19 cellular contexts compared by ENCODE assay signal in the genomic region with DNA sequence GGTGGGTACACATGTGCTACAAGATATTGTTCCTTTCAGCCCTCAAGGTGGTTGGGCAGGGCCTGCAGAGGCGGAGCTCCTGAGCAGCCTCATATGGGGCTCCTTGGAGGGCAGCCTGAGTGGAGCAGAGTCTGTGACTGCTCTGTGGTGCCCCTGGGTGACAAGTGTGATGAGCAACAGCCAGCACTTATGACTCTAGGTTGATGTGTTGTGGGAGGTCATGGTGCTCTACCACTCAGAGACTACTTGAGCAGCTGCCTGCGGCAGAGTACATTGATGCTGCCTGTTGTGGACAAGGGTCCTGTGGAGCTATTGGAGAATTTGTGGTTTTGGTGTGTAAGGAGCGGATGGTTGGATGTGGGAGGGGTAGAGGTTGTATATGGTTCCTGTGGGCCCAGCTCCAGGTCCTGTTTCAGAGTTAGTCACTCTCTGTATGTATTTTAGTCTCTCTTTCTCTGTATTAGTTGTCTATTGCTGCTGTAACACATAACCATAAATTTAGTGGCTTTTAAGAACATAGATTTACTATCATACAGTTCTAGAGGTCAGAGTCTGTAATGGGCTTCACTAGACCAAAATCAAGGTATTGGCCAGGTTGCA.
DNase-seq lines count a peak whose midpoint lies in the region; ATAC-seq, FAIRE-seq and TF ChIP-seq lines count a peak whose summit lies in the region.
"Had no signal": no experiment of that assay in that cellular context is flagged by ENCODE, and none has a peak within 500 bp of the region (broad histone marks: within the 10 kb centered on the region; RNA-seq: fewer than 3 reads in every experiment).

No MANE protein-coding gene starts in this region.

- no peaks in the 10 kb centered on the region for H3K79me1 ChIP-seq in trophoblast cell (ENCODE audit: low read length)

- H2AK5ac ChIP-seq in trophoblast cell (ENCODE audit: low read length): no peak overlapping the region

- peak overlapping the region; percentile 56 for H3K9ac ChIP-seq in trophoblast cell (ENCODE audit: low read length)
- H3K9ac ChIP-seq in HepG2 (ENCODE audit: insufficient read depth, low read depth, low read length): no peak overlapping the region
- H3K9ac ChIP-seq: BLaER1 treated with 17β-estradiol and CSF1 and Interleukin-3, amounts not matched to agents 10 nM and 100 nM had no signal

- H3K27ac ChIP-seq in trophoblast cell (ENCODE audit: low read depth, low read length) (no peak overlapping the region), HepG2 (ENCODE audit: extremely low read length, insufficient read depth, low read length) (no peak overlapping the region)
- H3K27ac ChIP-seq: A549; BLaER1 treated with 17β-estradiol and CSF1 and Interleukin-3, amounts not matched to agents 10 nM and 100 nM had no signal

- no peak overlapping the region for H3K4me2 ChIP-seq in trophoblast cell (ENCODE audit: low read length)
- H3K4me2 ChIP-seq in HepG2 (ENCODE audit: low read depth, low read length): no peak overlapping the region
- H3K4me2 ChIP-seq: A549; BLaER1 treated with 17β-estradiol and CSF1 and Interleukin-3, amounts not matched to agents 10 nM and 100 nM had no signal

- H3K27me3 ChIP-seq in trophoblast cell (ENCODE audit: insufficient read depth, low read length): no peaks in the 10 kb centered on the region
- H3K27me3 ChIP-seq in HepG2 (ENCODE audit: control insufficient read depth in 1 of 2, insufficient read depth in 2 of 2, low read length in 2 of 2): no peaks in the 10 kb centered on the region
- H3K27me3 ChIP-seq: BLaER1 treated with 17β-estradiol and CSF1 and Interleukin-3, amounts not matched to agents 10 nM and 100 nM had no signal

- CTCF ChIA-PET in HepG2 (lab: Yijun Ruan, JAX; ENCODE audit: low intra/inter-chr PET ratio, low total read pairs): no interaction called here

- H4K91ac ChIP-seq in trophoblast cell (ENCODE audit: low read depth, low read length): no peak overlapping the region

- TF ChIP-seq CTCF in GM10266 (IDR thresholded peaks at IDR 0.05; ENCODE audit: control insufficient read depth, insufficient read depth, low read depth, missing control alignments): no peak
- no peak for TF ChIP-seq CTCF in HepG2 (CRISPR knock-in tag; IDR thresholded peaks at IDR 0.05)

- H3K4me3 Mint-ChIP-seq in activated CD4-positive, alpha-beta T cell treated with anti-CD3 and anti-CD28 coated beads, Interleukin-2, amount 10 ng/mL, durations not matched to agents 24 days and 14 days: no peak overlapping the region

- H4K8ac ChIP-seq in trophoblast cell (ENCODE audit: low read depth, low read length): no peak overlapping the region

- H2BK5ac ChIP-seq in trophoblast cell (ENCODE audit: low read depth, low read length, poor library complexity): no peak overlapping the region

- H3K4me1 Mint-ChIP-seq in activated CD4-positive, alpha-beta T cell treated with anti-CD3 and anti-CD28 coated beads, Interleukin-2, amount 10 ng/mL, durations not matched to agents 24 days and 14 days: no peaks in the 10 kb centered on the region

- H2AFZ ChIP-seq in trophoblast cell (ENCODE audit: insufficient read depth, low read length, poor library complexity) (no peak overlapping the region), HepG2 (ENCODE audit: low read length) (no peak overlapping the region)

- H2BK12ac ChIP-seq in trophoblast cell (ENCODE audit: low read length): no peak overlapping the region

- FAIRE-seq in HepG2 (lab: Jason Lieb, UNC): no peak
- FAIRE-seq: A549, GM19239 had no signal

- H3K9me3 ChIP-seq in trophoblast cell (ENCODE audit: insufficient read depth, low read depth, low read length) (peaks cover 1% of the 10 kb centered on the region), HepG2 (ENCODE audit: low read length) (no peaks in the 10 kb centered on the region)
- H3K9me3 ChIP-seq: A549 had no signal

- no peaks in the 10 kb centered on the region for H3K36me3 Mint-ChIP-seq in activated CD4-positive, alpha-beta T cell treated with anti-CD3 and anti-CD28 coated beads, Interleukin-2, amount 10 ng/mL, durations not matched to agents 24 days and 14 days (ENCODE audit: low read depth)

- H3K9me3 Mint-ChIP-seq in activated CD4-positive, alpha-beta T cell treated with anti-CD3 and anti-CD28 coated beads, Interleukin-2, amount 10 ng/mL, durations not matched to agents 24 days and 14 days: peaks cover 6% of the 10 kb centered on the region

- H3K27me3 Mint-ChIP-seq in activated CD4-positive, alpha-beta T cell treated with anti-CD3 and anti-CD28 coated beads, Interleukin-2, amount 10 ng/mL, durations not matched to agents 24 days and 14 days: peaks cover 5% of the 10 kb centered on the region

- H3K4me3 ChIP-seq in trophoblast cell (ENCODE audit: low read depth, low read length) (no peak overlapping the region), HepG2 (replicated peaks in 1 of 3; ENCODE audit: insufficient read depth in 1 of 3, low read depth in 2 of 3, low read length in 3 of 3) (no peak overlapping the region)
- H3K4me3 ChIP-seq: A549; BLaER1 treated with 17β-estradiol and CSF1 and Interleukin-3, amounts not matched to agents 10 nM and 100 nM had no signal

- no peaks in the 10 kb centered on the region for H4K20me1 ChIP-seq in HepG2 (ENCODE audit: insufficient read depth, low read length)
- H4K20me1 ChIP-seq: BLaER1 treated with 17β-estradiol and CSF1 and Interleukin-3, amounts not matched to agents 10 nM and 100 nM had no signal

- WGBS in trophoblast cell (ENCODE audit: extremely low coverage, insufficient coverage, insufficient read length): 100% methylated on average over 1 of the region's 3 CpGs
- 31% methylated on average over 2 of the region's 3 CpGs for WGBS in HepG2 (ENCODE audit: low lambda C conversion rate)

- no peak overlapping the region for H3K18ac ChIP-seq in trophoblast cell (ENCODE audit: low read length)

- H3K27ac Mint-ChIP-seq in activated CD4-positive, alpha-beta T cell treated with anti-CD3 and anti-CD28 coated beads, Interleukin-2, amount 10 ng/mL, durations not matched to agents 24 days and 14 days: no peak overlapping the region

- intact Hi-C loops in activated CD4-positive, alpha-beta T cell treated with anti-CD3 and anti-CD28 coated beads, Interleukin-2, amount 10 ng/mL, durations not matched to agents 24 days and 14 days (cut with micrococcal nuclease): no loop called here
- intact Hi-C loops in HepG2 (cut with micrococcal nuclease; ENCODE audit: unreplicated experiment): no loop called here

- no peaks in the 10 kb centered on the region for H3K79me2 ChIP-seq in trophoblast cell (ENCODE audit: control insufficient read depth, insufficient read depth, low read length, poor library complexity)
- H3K79me2 ChIP-seq in HepG2 (ENCODE audit: insufficient read depth, low read length): no peaks in the 10 kb centered on the region

- H3K4me1 ChIP-seq in trophoblast cell (ENCODE audit: control insufficient read depth in 1 of 2, insufficient read depth in 2 of 2, low read length in 2 of 2): no peaks in the 10 kb centered on the region
- H3K4me1 ChIP-seq in HepG2 (ENCODE audit: insufficient read depth, low read length): no peaks in the 10 kb centered on the region
- H3K4me1 ChIP-seq: A549 had no signal

- no TSS peak for BruUV-seq in HepG2 (replicated peaks; lab: Mats Ljungman, UMichigan)

- in situ Hi-C loops in HepG2 (cut with HindIII; ENCODE audit: extremely low pct_ligation_motif_present, low pct_unique_long_range_greater_than_20kb): no loop called here

- POLR2A ChIA-PET in HepG2 (lab: Yijun Ruan, JAX): no interaction called here

- H3K14ac ChIP-seq in trophoblast cell (ENCODE audit: low read length): no peak overlapping the region

- H3K4ac ChIP-seq in trophoblast cell (ENCODE audit: low read depth, low read length): no peak overlapping the region

- H3K23ac ChIP-seq in trophoblast cell (ENCODE audit: low read length): no peak overlapping the region

- no peak overlapping the region for H2BK120ac ChIP-seq in trophoblast cell (ENCODE audit: insufficient read depth, low read length, poor library complexity)

- H4K12ac ChIP-seq in trophoblast cell (ENCODE audit: low read depth, low read length): no peak overlapping the region

- no peak for TF ChIP-seq RAD21 in HepG2 (CRISPR knock-in tag; IDR thresholded peaks at IDR 0.05)

- H3K36me3 ChIP-seq in trophoblast cell (ENCODE audit: control insufficient read depth in 1 of 2, insufficient read depth in 2 of 2, low read length in 2 of 2) (no peaks in the 10 kb centered on the region), HepG2 (replicated peaks in 1 of 2; ENCODE audit: control insufficient read depth in 1 of 2, insufficient read depth in 2 of 2, low read length in 2 of 2) (no peaks in the 10 kb centered on the region)
- H3K36me3 ChIP-seq: BLaER1 treated with 17β-estradiol and CSF1 and Interleukin-3, amounts not matched to agents 10 nM and 100 nM had no signal

- no peak for TF ChIP-seq POLR2A in HepG2 (IDR thresholded peaks at IDR 0.05; ENCODE audit: insufficient read depth in 1 of 2, low read depth in 2 of 2, low read length in 2 of 2)

- peak; percentile 50 for DNase-seq in activated CD4-positive, alpha-beta T cell treated with anti-CD3 and anti-CD28 coated beads, Interleukin-2, amount 10 ng/mL, durations not matched to agents 24 days and 14 days
- DNase-seq in activated CD4-positive, alpha-beta T cell treated with anti-CD3 and anti-CD28 coated beads, Interleukin-2, amount 50 U/mL, for 1 hour: no peak
- DNase-seq in stimulated activated CD4-positive, alpha-beta T cell treated with anti-CD3 and anti-CD28 coated beads, Interleukin-1b, Interleukin-23, amount 100 ng/mL, for 48 hours: peak; percentile 24
- no peak for DNase-seq in stimulated activated CD4-positive, alpha-beta T cell treated with anti-CD3 and anti-CD28 coated beads, Interleukin-4, amount 100 ng/mL, for 4 hours
- no peak for DNase-seq in trophoblast cell
- DNase-seq in GM10266 (ENCODE audit: extremely low spot score): no peak
- DNase-seq in HepG2 (ENCODE audit: low spot score): no peak
- DNase-seq: GDM1, H7, KG1, NCI-H1436 treated with DMSO at 0.1 percent for 48 hours, NCI-H2081, NCI-H2227 treated with DMSO at 0.1 percent for 48 hours, NCI-H524, Right ventricle myocardium superior had no signal

- TF ChIP-seq EP300 in HepG2 (IDR thresholded peaks at IDR 0.05; ENCODE audit: low read depth in 2 of 2, low read length in 2 of 2): no peak
- TF ChIP-seq EP300 in HepG2 (CRISPR knock-in tag; IDR thresholded peaks at IDR 0.05; ENCODE audit: borderline replicate concordance): no peak

- ATAC-seq in HepG2: no peak
- ATAC-seq: Panc1 had no signal

TF ChIP-seq in HepG2, 621 proteins besides CTCF, POLR2A, EP300 and RAD21 (continues in another document):
- no peak for TF ChIP-seq ZNF737 (CRISPR knock-in tag; IDR thresholded peaks at IDR 0.05; ENCODE audit: borderline replicate concordance)
- TF ChIP-seq DMAP1 (CRISPR knock-in tag; IDR thresholded peaks at IDR 0.05): no peak
- TF ChIP-seq MTA1 (CRISPR knock-in tag; IDR thresholded peaks at IDR 0.05; ENCODE audit: borderline replicate concordance): no peak

Comparison
In these comparisons a context has a peak if more than half of its experiments do, and no peak if none do; other contexts are left out.
1. DNase-seq: peak in activated CD4-positive, alpha-beta T cell treated with anti-CD3 and anti-CD28 coated beads, Interleukin-2, amount 10 ng/mL, durations not matched to agents 24 days and 14 days (single experiment) and stimulated activated CD4-positive, alpha-beta T cell treated with anti-CD3 and anti-CD28 coated beads, Interleukin-1b, Interleukin-23, amount 100 ng/mL, for 48 hours (single experiment); none in activated CD4-positive, alpha-beta T cell treated with anti-CD3 and anti-CD28 coated beads, Interleukin-2, amount 50 U/mL, for 1 hour (single experiment), stimulated activated CD4-positive, alpha-beta T cell treated with anti-CD3 and anti-CD28 coated beads, Interleukin-4, amount 100 ng/mL, for 4 hours (0 of 2), trophoblast cell (0 of 2), GM10266 (single experiment) and HepG2 (single experiment).